ENCODE assay signal across 24 cellular contexts in genomic region chr19:23222998-23223652, GRCh38. TPM values are rescaled to one million over a fixed set of nuclear protein-coding genes. Genes with fewer than 3 reads are reported as not detected.
DNase-seq lines count a peak whose midpoint lies in the region; ATAC-seq and TF ChIP-seq lines count a peak whose summit lies in the region.
"Had no signal": no experiment of that assay in that cellular context is flagged by ENCODE, and none has a peak within 500 bp of the region (broad histone marks: within the 10 kb centered on the region; RNA-seq: fewer than 3 reads in every experiment).

No MANE protein-coding gene starts in this region.

- no peak overlapping the region for H3K4me3 ChIP-seq in NB4 (ENCODE audit: low read depth, low read length)
- H3K4me3 ChIP-seq in endodermal cell (ENCODE audit: low read length): peak overlapping the region; percentile 84
- peak overlapping the region; percentile 12 for H3K4me3 ChIP-seq in smooth muscle cell
- H3K4me3 ChIP-seq: coronary artery, Peyer's patch, thoracic aorta, uterus had no signal

- H3K4me1 Mint-ChIP-seq in activated naive CD4-positive, alpha-beta T cell treated with anti-CD3 and anti-CD28 coated beads for 36 hours (ENCODE audit: low read depth): no peaks in the 10 kb centered on the region
- no peaks in the 10 kb centered on the region for H3K4me1 Mint-ChIP-seq in endodermal cell
- H3K4me1 Mint-ChIP-seq: natural killer cell had no signal

- peak overlapping the region; percentile 38 for H3K27ac Mint-ChIP-seq in activated naive CD4-positive, alpha-beta T cell treated with anti-CD3 and anti-CD28 coated beads for 36 hours
- H3K27ac Mint-ChIP-seq in endodermal cell: no peak overlapping the region
- H3K27ac Mint-ChIP-seq: natural killer cell had no signal

- H2AFZ ChIP-seq in smooth muscle cell (ENCODE audit: low read depth): no peak overlapping the region

- ATAC-seq in GM18873 (IDR thresholded peaks at IDR 0.05; ENCODE audit: low FRiP score, unreplicated experiment) (no peak), GM18868 (IDR thresholded peaks at IDR 0.05; ENCODE audit: unreplicated experiment) (no peak), GM21723 (IDR thresholded peaks at IDR 0.05; ENCODE audit: unreplicated experiment) (no peak)
- ATAC-seq: left ventricle myocardium superior, natural killer cell had no signal

- CTCF ChIA-PET in activated naive CD4-positive, alpha-beta T cell treated with anti-CD3 and anti-CD28 coated beads for 36 hours (lab: Charles Lee): no interaction called here

- no peak overlapping the region for H3K4me3 Mint-ChIP-seq in activated naive CD4-positive, alpha-beta T cell treated with anti-CD3 and anti-CD28 coated beads for 36 hours
- no peak overlapping the region for H3K4me3 Mint-ChIP-seq in endodermal cell
- H3K4me3 Mint-ChIP-seq: natural killer cell had no signal

- no peaks in the 10 kb centered on the region for H3K27me3 Mint-ChIP-seq in activated naive CD4-positive, alpha-beta T cell treated with anti-CD3 and anti-CD28 coated beads for 36 hours (ENCODE audit: low read depth)
- no peaks in the 10 kb centered on the region for H3K27me3 Mint-ChIP-seq in endodermal cell (ENCODE audit: insufficient read depth)

- H3K36me3 ChIP-seq in endodermal cell (ENCODE audit: control insufficient read depth, insufficient read depth, low read length): peaks cover 98% of the 10 kb centered on the region
- peaks cover 49% of the 10 kb centered on the region for H3K36me3 ChIP-seq in smooth muscle cell (ENCODE audit: low read depth)
- H3K36me3 ChIP-seq: uterus had no signal

- no peak overlapping the region for H3K4me2 ChIP-seq in smooth muscle cell

- WGBS in endodermal cell (ENCODE audit: insufficient coverage in 1 of 2, insufficient read length in 1 of 2), 2 experiments: 93% methylated on average over 3 of the region's 3 CpGs; no CpG with 5 or more reads in 1 of the 2 experiments
- 100% methylated on average over 3 of the region's 3 CpGs for WGBS in smooth muscle cell (ENCODE audit: low lambda C conversion rate)

- H3K4me1 ChIP-seq in endodermal cell (ENCODE audit: control insufficient read depth, insufficient read depth, low read length) (no peaks in the 10 kb centered on the region), smooth muscle cell (ENCODE audit: low read depth) (no peaks in the 10 kb centered on the region)
- H3K4me1 ChIP-seq: Peyer's patch, uterus had no signal

- H3K79me2 ChIP-seq in smooth muscle cell (ENCODE audit: low read depth): no peaks in the 10 kb centered on the region

- H3K27me3 ChIP-seq in endodermal cell (ENCODE audit: control insufficient read depth, insufficient read depth, low read length, poor library complexity, severe bottlenecking) (no peaks in the 10 kb centered on the region), smooth muscle cell (ENCODE audit: low read depth) (no peaks in the 10 kb centered on the region)
- H3K27me3 ChIP-seq: Peyer's patch, uterus had no signal

- H3F3A ChIP-seq in smooth muscle cell (ENCODE audit: low read depth): no peaks in the 10 kb centered on the region

- no peaks in the 10 kb centered on the region for H4K20me1 ChIP-seq in smooth muscle cell (ENCODE audit: low read depth)

- peaks cover 46% of the 10 kb centered on the region for H3K9me3 Mint-ChIP-seq in activated naive CD4-positive, alpha-beta T cell treated with anti-CD3 and anti-CD28 coated beads for 36 hours
- peaks cover 89% of the 10 kb centered on the region for H3K9me3 Mint-ChIP-seq in endodermal cell

- intact Hi-C loops in activated naive CD4-positive, alpha-beta T cell treated with anti-CD3 and anti-CD28 coated beads for 36 hours (cut with micrococcal nuclease): loop anchor here (10.0 kb wide), 1 partner anchor 142 kb away; no protein-coding TSS in a partner anchor

- peaks cover 99% of the 10 kb centered on the region for H3K9me3 ChIP-seq in endodermal cell (ENCODE audit: control insufficient read depth, low read length)
- H3K9me3 ChIP-seq in smooth muscle cell (replicated peaks; ENCODE audit: low read depth): peaks cover 82% of the 10 kb centered on the region

- TF ChIP-seq POLR2A in NB4 (IDR thresholded peaks at IDR 0.05; ENCODE audit: extremely low read depth, insufficient read length): no peak

- H3K36me3 Mint-ChIP-seq in activated naive CD4-positive, alpha-beta T cell treated with anti-CD3 and anti-CD28 coated beads for 36 hours (ENCODE audit: low read depth): peaks cover 76% of the 10 kb centered on the region
- H3K36me3 Mint-ChIP-seq in endodermal cell (ENCODE audit: low read depth): peaks cover 85% of the 10 kb centered on the region

- H3K9ac ChIP-seq in endodermal cell (ENCODE audit: extremely low read depth, low read length, poor library complexity, severe bottlenecking) (no peak overlapping the region), smooth muscle cell (ENCODE audit: low read depth) (no peak overlapping the region)

- H3K27ac ChIP-seq in endodermal cell (ENCODE audit: low read depth, low read length): no peak overlapping the region
- no peak overlapping the region for H3K27ac ChIP-seq in smooth muscle cell (ENCODE audit: low read depth)
- H3K27ac ChIP-seq: C4-2B, coronary artery, Peyer's patch, thoracic aorta, uterus had no signal

- TF ChIP-seq CTCF in NB4 (IDR thresholded peaks at IDR 0.05; ENCODE audit: low read depth, low read length) (no peak), endodermal cell (conservative IDR thresholded peaks at IDR 0.05) (no peak), smooth muscle cell (IDR thresholded peaks at IDR 0.05; ENCODE audit: borderline replicate concordance, insufficient read depth, poor library complexity, severe bottlenecking) (no peak)

- no peak for DNase-seq in activated naive CD4-positive, alpha-beta T cell treated with anti-CD3 and anti-CD28 coated beads for 36 hours
- no peak for DNase-seq in activated naive CD4-positive, alpha-beta T cell treated with anti-CD3 and anti-CD28 coated beads, Interleukin-2, amount 50 U/mL, for 16 hours
- DNase-seq in NB4 (ENCODE audit: low read depth) (peak; percentile 12), endodermal cell (no peak), smooth muscle cell (lab: John Stamatoyannopoulos, UW; ENCODE audit: unreplicated experiment) (no peak)
- DNase-seq: activated gamma-delta T cell treated with Interleukin-2 at 50 U/mL for 16 hours; GOT3; islet precursor cell; left ventricle myocardium superior; natural killer cell; NCI-H1105 treated with DMSO at 0.1 percent for 48 hours; NCI-H2081 treated with DMSO at 0.1 percent for 48 hours; NCI-H446 treated with DMSO at 0.1 percent for 48 hours; Peyer's patch; retina; stimulated activated CD4-positive, alpha-beta T cell treated with anti-CD3 and anti-CD28 coated beads, Interleukin-4, amount 100 ng/mL, for 4 hours; stimulated activated naive CD4-positive, alpha-beta T cell; uterus had no signal

RNA-seq across cellular contexts. Expression of gene ZNF724, which starts 27.1 kb away (rescaled TPM):
- total RNA-seq in activated naive CD4-positive, alpha-beta T cell treated with anti-CD3 and anti-CD28 coated beads for 36 hours: 10 to 100 TPM; 12.9 to 13.3 TPM
- total RNA-seq in endodermal cell: 10 to 100 TPM; 49.8 to 62.1 TPM
- 15.7 TPM for polyA plus RNA-seq in endodermal cell (2013, experiment 1 of 2)
- 18.1 TPM for polyA plus RNA-seq in endodermal cell (2013, experiment 2 of 2)
- 4.0 and 8.6 TPM in 2 replicates for total RNA-seq in smooth muscle cell
- polyA plus RNA-seq in smooth muscle cell: 0.57 and 2.3 TPM in 2 replicates
